Comparison of ENCODE assay signal across 13 cellular contexts in genomic region chr9:137772281-137772873, GRCh38.
DNase-seq lines count a peak whose midpoint lies in the region; ATAC-seq and TF ChIP-seq lines count a peak whose summit lies in the region.
"Had no signal": no experiment of that assay in that cellular context is flagged by ENCODE, and none has a peak within 500 bp of the region (broad histone marks: within the 10 kb centered on the region; RNA-seq: fewer than 3 reads in every experiment).

No MANE protein-coding gene starts in this region.

- intact Hi-C loops in upper lobe of right lung (cut with DNase I), result no loop called here

- H3K27me3 ChIP-seq in endodermal cell (ENCODE audit: control insufficient read depth, insufficient read depth, low read length, poor library complexity, severe bottlenecking) (no peaks in the 10 kb centered on the region), upper lobe of right lung (no peaks in the 10 kb centered on the region)

- H3K27ac Mint-ChIP-seq in endodermal cell, result no peak overlapping the region
- H3K27ac Mint-ChIP-seq: stimulated activated naive CD8-positive, alpha-beta T cell treated with anti-CD3 and anti-CD28 coated beads, Interleukin-15, Interleukin-2, amounts not matched to agents 100 ng/mL and 50 ng/mL, for 24 hours had no signal

- H3K4me3 ChIP-seq in NB4 (ENCODE audit: low read depth, low read length) (no peak overlapping the region), endodermal cell (ENCODE audit: low read length) (no peak overlapping the region), upper lobe of right lung (no peak overlapping the region)

- H3K4me1 ChIP-seq in endodermal cell (ENCODE audit: control insufficient read depth, insufficient read depth, low read length) (no peaks in the 10 kb centered on the region), upper lobe of right lung (no peaks in the 10 kb centered on the region)

- H3K36me3 ChIP-seq in endodermal cell (ENCODE audit: control insufficient read depth, insufficient read depth, low read length) (peaks cover 61% of the 10 kb centered on the region), upper lobe of right lung (peaks cover 47% of the 10 kb centered on the region)

- H3K4me3 Mint-ChIP-seq in endodermal cell, result no peak overlapping the region
- H3K4me3 Mint-ChIP-seq: IgD-negative memory B cell; stimulated activated naive CD8-positive, alpha-beta T cell treated with anti-CD3 and anti-CD28 coated beads, Interleukin-15, Interleukin-2, amounts not matched to agents 100 ng/mL and 50 ng/mL, for 24 hours had no signal

- 84 to 90% methylated on average over 6 to 11 of the region's 12 CpGs for WGBS in endodermal cell (ENCODE audit: insufficient coverage in 1 of 2, insufficient read length in 1 of 2), 2 experiments

- peaks cover 19% of the 10 kb centered on the region for H3K9me3 Mint-ChIP-seq in endodermal cell

- H3K27me3 Mint-ChIP-seq in endodermal cell (ENCODE audit: insufficient read depth), result no peaks in the 10 kb centered on the region
- H3K27me3 Mint-ChIP-seq: IgD-negative memory B cell; stimulated activated naive CD8-positive, alpha-beta T cell treated with anti-CD3 and anti-CD28 coated beads, Interleukin-15, Interleukin-2, amounts not matched to agents 100 ng/mL and 50 ng/mL, for 24 hours had no signal

- H3K9me3 ChIP-seq in endodermal cell (ENCODE audit: control insufficient read depth, low read length) (peaks cover 24% of the 10 kb centered on the region), upper lobe of right lung (no peaks in the 10 kb centered on the region)

- H3K36me3 Mint-ChIP-seq in endodermal cell (ENCODE audit: low read depth), result peaks cover 63% of the 10 kb centered on the region

- no peak overlapping the region for H3K9ac ChIP-seq in endodermal cell (ENCODE audit: extremely low read depth, low read length, poor library complexity, severe bottlenecking)

- ATAC-seq in upper lobe of right lung (no peak), GM19351 (IDR thresholded peaks at IDR 0.05; ENCODE audit: unreplicated experiment) (no peak), GM21529 (IDR thresholded peaks at IDR 0.05; ENCODE audit: unreplicated experiment) (no peak)

- DNase-seq in DMS53 (lab: John Stamatoyannopoulos, UW) (peak; percentile 30), DMS53 treated with DMSO at 0.1 percent for 48 hours (lab: John Stamatoyannopoulos, UW; ENCODE audit: unreplicated experiment) (no peak), NB4 (ENCODE audit: low read depth) (no peak), endodermal cell (peak; percentile 86), renal cortical epithelial cell (ENCODE audit: low read depth) (peak; percentile 11), upper lobe of right lung (no peak)
- DNase-seq: activated CD4-positive, CD25-positive, alpha-beta regulatory T cell; EL; RPMI8226 had no signal

- TF ChIP-seq CTCF in NB4 (IDR thresholded peaks at IDR 0.05; ENCODE audit: low read depth, low read length), result peak; percentile 13
- peak; percentile 69 for TF ChIP-seq CTCF in endodermal cell (conservative IDR thresholded peaks at IDR 0.05)
- no peak for TF ChIP-seq CTCF in upper lobe of right lung (IDR thresholded peaks at IDR 0.05)

- H3K27ac ChIP-seq in endodermal cell (ENCODE audit: low read depth, low read length), result no peak overlapping the region
- H3K27ac ChIP-seq in upper lobe of right lung, result no peak overlapping the region

- H3K4me1 Mint-ChIP-seq in endodermal cell, result peaks cover 1% of the 10 kb centered on the region

- no peak for TF ChIP-seq POLR2A in NB4 (IDR thresholded peaks at IDR 0.05; ENCODE audit: extremely low read depth, insufficient read length)

Comparison
In these comparisons a context has a peak if more than half of its experiments do, and no peak if none do; other contexts are left out.
1. DNase-seq: peak in DMS53 (single experiment), endodermal cell (single experiment) and renal cortical epithelial cell (single experiment); none in DMS53 treated with DMSO at 0.1 percent for 48 hours (single experiment), NB4 (single experiment) and upper lobe of right lung (single experiment).